Comparison of ENCODE assay signal across 12 cellular contexts in the genomic region with DNA sequence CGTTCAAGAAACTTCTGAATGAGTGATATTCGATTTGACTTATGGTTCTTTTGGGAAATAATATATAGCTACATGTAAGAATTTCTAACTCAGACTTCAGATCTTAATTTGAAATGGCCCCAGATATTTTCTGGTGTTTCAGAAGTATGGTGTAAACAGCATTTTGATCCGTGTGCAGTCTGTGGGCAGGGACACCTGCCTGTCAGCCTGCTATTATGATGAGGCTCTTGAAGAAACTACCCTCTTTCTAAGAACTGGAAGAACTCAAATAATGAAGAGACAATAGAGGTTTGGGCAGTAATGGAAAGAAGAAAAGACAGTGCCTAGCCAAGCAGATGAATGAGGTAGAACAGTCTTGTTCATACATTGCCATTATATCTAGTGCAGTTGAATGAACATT.
DNase-seq lines count a peak whose midpoint lies in the region; ATAC-seq and TF ChIP-seq lines count a peak whose summit lies in the region.
"Had no signal": no experiment of that assay in that cellular context is flagged by ENCODE, and none has a peak within 500 bp of the region (broad histone marks: within the 10 kb centered on the region; RNA-seq: fewer than 3 reads in every experiment).

No MANE protein-coding gene starts in this region.

- peak overlapping the region; percentile 6 for H3K27ac Mint-ChIP-seq in T-helper 17 cell

- H3K4me1 Mint-ChIP-seq in T-helper 17 cell: peaks cover 25% of the 10 kb centered on the region

- DNase-seq in HCT116 (ENCODE audit: low read depth, low spot score): no peak
- DNase-seq in T-helper 17 cell: no peak
- DNase-seq in glomerular visceral epithelial cell (ENCODE audit: extremely low spot score): peak; percentile 17
- no peak for DNase-seq in gastrocnemius medialis
- DNase-seq in AG08396 (ENCODE audit: low spot score): no peak
- DNase-seq in DMS 273 (lab: John Stamatoyannopoulos, UW; ENCODE audit: unreplicated experiment): no peak
- no peak for DNase-seq in NCI-H2196 treated with DMSO at 0.1 percent for 48 hours (lab: John Stamatoyannopoulos, UW; ENCODE audit: unreplicated experiment)
- DNase-seq: activated CD4-positive, alpha-beta T cell treated with anti-CD3 and anti-CD28 coated beads, Interleukin-2, amount 50 U/mL, for 4 hours; NCI-H2171; SIG-M5; spleen had no signal

- RAD21 ChIA-PET in HCT116 (lab: Charles Lee; ENCODE audit: low non-redundant PET in 1 of 2, low total read pairs in 2 of 2, uncharacterized antibody in 2 of 2, unreplicated experiment in 2 of 2): no interaction called here

- H3K4me3 ChIP-seq in HCT116 (replicated peaks in 1 of 2; ENCODE audit: low read depth in 1 of 2, low read length in 2 of 2): peak overlapping the region; percentile 49 to 59
- H3K4me3 ChIP-seq in gastrocnemius medialis: peak overlapping the region; percentile 7 to 53 (median 34)
- H3K4me3 ChIP-seq: spleen had no signal

- no peaks in the 10 kb centered on the region for H4K20me1 ChIP-seq in HCT116 (ENCODE audit: insufficient read depth)

- no peak overlapping the region for H3K4me3 Mint-ChIP-seq in T-helper 17 cell

- H3K27me3 Mint-ChIP-seq in T-helper 17 cell: peaks cover 6% of the 10 kb centered on the region

- no peaks in the 10 kb centered on the region for H3K79me2 ChIP-seq in HCT116 (ENCODE audit: insufficient read depth, low read length)

- H3K9ac ChIP-seq in HCT116 (ENCODE audit: low read length): peak overlapping the region; percentile 54

- H2AFZ ChIP-seq in HCT116 (ENCODE audit: low read depth, low read length, poor library complexity, severe bottlenecking): peak overlapping the region; percentile 20

- H3K9me2 ChIP-seq in HCT116 (ENCODE audit: insufficient read depth): no peaks in the 10 kb centered on the region

- POLR2A ChIA-PET in HCT116 (lab: Charles Lee): no interaction called here

- no peak for TF ChIP-seq CTCF in HCT116 (IDR thresholded peaks at IDR 0.05 in 2 of 3, conservative IDR thresholded peaks at IDR 0.05 in 1 of 3; ENCODE audit: borderline replicate concordance in 1 of 3, insufficient read depth in 1 of 3, low read depth in 2 of 3, low read length in 2 of 3)
- TF ChIP-seq CTCF in gastrocnemius medialis (IDR thresholded peaks at IDR 0.05 in 4 of 5, conservative IDR thresholded peaks at IDR 0.05 in 1 of 5): no peak

- BruUV-seq in HCT116 (replicated peaks; lab: Mats Ljungman, UMichigan): no TSS peak

- no peak for TF ChIP-seq RAD21 in HCT116 (IDR thresholded peaks at IDR 0.05; ENCODE audit: low read depth)

- no peak for TF ChIP-seq POLR2A in HCT116 (IDR thresholded peaks at IDR 0.05; ENCODE audit: borderline replicate concordance, extremely low read depth, insufficient read depth, insufficient read length)
- no peak for TF ChIP-seq POLR2A in gastrocnemius medialis (IDR thresholded peaks at IDR 0.05)

- H3K4me2 ChIP-seq in HCT116 (ENCODE audit: low read length): peak overlapping the region; percentile 73

- H3K36me3 ChIP-seq in HCT116 (ENCODE audit: control insufficient read depth in 1 of 2, insufficient read depth in 2 of 2, low read length in 2 of 2) (no peaks in the 10 kb centered on the region), gastrocnemius medialis (peaks cover 0 to 3% of the 10 kb centered on the region in 2 donors)
- H3K36me3 ChIP-seq: spleen had no signal

- ATAC-seq in HCT116: no peak
- no peak for ATAC-seq in T-helper 17 cell
- ATAC-seq in gastrocnemius medialis: no peak
- ATAC-seq in HG02623 (IDR thresholded peaks at IDR 0.05; ENCODE audit: unreplicated experiment): no peak

- H3K4me1 ChIP-seq in HCT116 (ENCODE audit: control insufficient read depth in 1 of 2, insufficient read depth in 2 of 2, low read length in 2 of 2) (peaks cover 7 to 27% of the 10 kb centered on the region in 2 experiments; a peak in 3 of 4 replicates), gastrocnemius medialis (peaks cover 78 to 79% of the 10 kb centered on the region in 2 donors)

- H3K9me3 ChIP-seq in HCT116 (ENCODE audit: control insufficient read depth in 1 of 2, insufficient read depth in 1 of 2, low read depth in 1 of 2, low read length in 2 of 2) (no peaks in the 10 kb centered on the region), T-helper 17 cell (ENCODE audit: control insufficient read depth, low read length, poor library complexity, severe bottlenecking) (no peaks in the 10 kb centered on the region), gastrocnemius medialis (no peaks in the 10 kb centered on the region)

- H3K36me3 Mint-ChIP-seq in T-helper 17 cell (ENCODE audit: low read depth): no peaks in the 10 kb centered on the region

- intact Hi-C loops in HCT116 (cut with micrococcal nuclease) (loop anchor here (2.0 kb wide), 1 partner anchor 16 kb away; no protein-coding TSS in a partner anchor), gastrocnemius medialis (cut with DNase I; ENCODE audit: low total_unique reads) (loop anchor here (2.0 to 5.0 kb wide), 3 partner anchors 84 to 255 kb away; no protein-coding TSS in a partner anchor)

- CTCF ChIA-PET in HCT116 (lab: Charles Lee): no interaction called here

- H3K27me3 ChIP-seq in HCT116 (ENCODE audit: insufficient read depth, low read length): no peaks in the 10 kb centered on the region
- H3K27me3 ChIP-seq in gastrocnemius medialis: no peaks in the 10 kb centered on the region
- H3K27me3 ChIP-seq: spleen had no signal

- in situ Hi-C loops in gastrocnemius medialis (cut with MboI; ENCODE audit: low sequenced_read_pairs in 4 of 4): no loop called here

- H3K27ac ChIP-seq in HCT116 (ENCODE audit: low read depth, low read length) (no peak overlapping the region), gastrocnemius medialis (peak overlapping the region; percentile 69 to 87 (median 83))
- H3K27ac ChIP-seq: spleen had no signal

TF ChIP-seq in HCT116, 20 proteins besides CTCF, POLR2A, EP300 and RAD21:
- TF ChIP-seq ZFX (IDR thresholded peaks at IDR 0.05) (no peak), CBX3 (IDR thresholded peaks at IDR 0.05; ENCODE audit: low read depth) (no peak), REST (IDR thresholded peaks at IDR 0.05; ENCODE audit: low read depth) (no peak), EGR1 (IDR thresholded peaks at IDR 0.05; ENCODE audit: low read depth) (no peak), SRF (IDR thresholded peaks at IDR 0.05; ENCODE audit: low read depth) (no peak), MAX (IDR thresholded peaks at IDR 0.05) (no peak), ATF3 (IDR thresholded peaks at IDR 0.05) (no peak), EZH2 (IDR thresholded peaks at IDR 0.05) (no peak)
